ENCODE assay signal across 11 cellular contexts in the genomic region with DNA sequence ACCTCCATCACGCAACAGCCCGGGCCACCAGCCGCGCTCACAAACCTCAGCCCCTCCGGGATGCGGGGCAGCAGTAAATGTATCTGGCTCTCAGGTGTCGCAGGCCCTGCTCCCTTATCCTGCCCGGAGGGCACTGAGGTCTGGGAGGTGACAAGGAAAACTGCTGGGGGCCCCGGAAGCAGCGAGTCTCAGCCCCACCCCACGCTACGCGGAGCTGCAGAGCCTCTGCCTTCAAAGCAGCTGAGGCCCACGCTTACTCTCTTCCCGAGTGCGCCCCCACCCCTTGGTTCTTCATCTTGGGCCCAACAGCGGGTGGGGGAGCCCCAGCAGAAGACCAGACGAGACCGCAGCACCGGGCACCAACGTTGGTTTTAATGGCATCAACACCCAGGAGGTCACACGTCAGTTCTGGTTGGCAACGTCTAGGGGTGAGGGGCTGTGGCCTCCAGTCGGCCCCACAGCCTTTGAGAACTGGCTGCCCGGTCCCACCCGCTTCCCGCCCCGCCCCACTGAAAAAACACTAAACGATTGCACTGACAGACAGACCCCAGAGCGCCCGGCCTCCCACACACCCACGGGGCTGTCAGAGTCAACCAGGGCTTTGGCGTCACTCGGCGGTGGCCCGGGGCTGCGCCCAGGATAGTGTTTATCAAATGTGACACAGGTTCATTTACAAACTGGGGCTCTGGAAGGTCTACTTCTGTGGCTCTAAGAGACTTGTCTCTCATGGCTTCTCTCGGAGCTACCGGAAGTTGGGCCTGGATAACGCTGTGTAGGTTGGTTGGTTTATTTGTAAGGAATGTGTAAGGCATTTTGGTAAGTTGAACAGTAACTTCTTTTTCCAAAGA. TPM values are rescaled to one million over a fixed set of nuclear protein-coding genes. Genes with fewer than 3 reads are reported as not detected.
DNase-seq lines count a peak whose midpoint lies in the region; ATAC-seq, FAIRE-seq and TF ChIP-seq lines count a peak whose summit lies in the region.
"Had no signal": no experiment of that assay in that cellular context is flagged by ENCODE, and none has a peak within 500 bp of the region (broad histone marks: within the 10 kb centered on the region; RNA-seq: fewer than 3 reads in every experiment).

No MANE protein-coding gene starts in this region.

- TF ChIP-seq POLR2A in endothelial cell of umbilical vein (IDR thresholded peaks at IDR 0.05; ENCODE audit: low read depth, low read length) (no peak), erythroblast (IDR thresholded peaks at IDR 0.05; ENCODE audit: low read length) (no peak)

- H3K36me3 Mint-ChIP-seq in natural killer cell treated with Interleukin-12 subunit alpha and Interleukin-12 subunit beta and Interleukin-15 and Interleukin-18, amount 100 ng/mL, for 72 hours: no peaks in the 10 kb centered on the region

- H3K4me3 Mint-ChIP-seq in natural killer cell treated with Interleukin-12 subunit alpha and Interleukin-12 subunit beta and Interleukin-15 and Interleukin-18, amount 100 ng/mL, for 72 hours: no peak overlapping the region

- H3K27me3 ChIP-seq in ACC112 (ENCODE audit: insufficient read depth, low read length) (no peaks in the 10 kb centered on the region), endothelial cell of umbilical vein (ENCODE audit: control insufficient read depth in 2 of 2, insufficient read depth in 2 of 2, low read length in 2 of 2) (no peaks in the 10 kb centered on the region)

- H3K9me2 ChIP-seq in OCI-LY7 (ENCODE audit: insufficient read depth, low read length): no peaks in the 10 kb centered on the region

- H3K9ac ChIP-seq in endothelial cell of umbilical vein (replicated peaks; ENCODE audit: extremely low read depth, insufficient read depth, low read length): no peak overlapping the region

- no peaks in the 10 kb centered on the region for H3K27me3 Mint-ChIP-seq in natural killer cell treated with Interleukin-12 subunit alpha and Interleukin-12 subunit beta and Interleukin-15 and Interleukin-18, amount 100 ng/mL, for 72 hours

- POLR2A ChIA-PET in OCI-LY7 (lab: Charles Lee) (no interaction called here), endothelial cell of umbilical vein (lab: Charles Lee) (no interaction called here)

- H3K36me3 ChIP-seq in ACC112 (ENCODE audit: insufficient read depth, low read length) (peaks cover 8% of the 10 kb centered on the region; the same call in 1 of the 2 replicates), OCI-LY7 (ENCODE audit: insufficient read depth, low read length) (no peaks in the 10 kb centered on the region), endothelial cell of umbilical vein (ENCODE audit: control insufficient read depth in 2 of 2, extremely low read depth in 1 of 2, insufficient read depth in 2 of 2, low read length in 2 of 2) (peaks cover 4 to 40% of the 10 kb centered on the region in 2 experiments)

- H3K9me1 ChIP-seq in endothelial cell of umbilical vein (replicated peaks; ENCODE audit: control insufficient read depth, extremely low read depth, insufficient read depth, low read length): no peaks in the 10 kb centered on the region

- H3K4me1 Mint-ChIP-seq in natural killer cell treated with Interleukin-12 subunit alpha and Interleukin-12 subunit beta and Interleukin-15 and Interleukin-18, amount 100 ng/mL, for 72 hours (ENCODE audit: low read depth in 2 of 2): peaks cover 27 to 39% of the 10 kb centered on the region in 2 donors

- no peak for FAIRE-seq in endothelial cell of umbilical vein (lab: Jason Lieb, UNC)
- FAIRE-seq: HTR-8/SVneo had no signal

- H3K27ac ChIP-seq in ACC112 (ENCODE audit: low read depth, low read length) (peak overlapping the region; percentile 56; the same call in 1 of the 2 replicates), OCI-LY7 (ENCODE audit: low read depth, low read length, poor library complexity, severe bottlenecking) (no peak overlapping the region), endothelial cell of umbilical vein (ENCODE audit: insufficient read depth, low read depth, low read length) (no peak overlapping the region)
- H3K27ac ChIP-seq: C4-2B had no signal

- no peak for TF ChIP-seq CTCF in OCI-LY7 (conservative IDR thresholded peaks at IDR 0.05; ENCODE audit: low read length)
- TF ChIP-seq CTCF in endothelial cell of umbilical vein (IDR thresholded peaks at IDR 0.05; ENCODE audit: extremely low read depth in 1 of 2, insufficient read depth in 1 of 2, low read depth in 1 of 2, low read length in 2 of 2): no peak

- intact Hi-C loops in OCI-LY7 (cut with micrococcal nuclease; ENCODE audit: unreplicated experiment): no loop called here
- intact Hi-C loops in endothelial cell of umbilical vein (cut with micrococcal nuclease): no loop called here

- DNase-seq in OCI-LY7 (ENCODE audit: low spot score) (no peak), endothelial cell of umbilical vein (ENCODE audit: low read depth, low spot score) (no peak), SK-N-DZ (ENCODE audit: low spot score) (no peak), erythroblast (lab: John Stamatoyannopoulos, UW) (no peak), hippocampal formation (lab: John Stamatoyannopoulos, UW) (no peak)
- DNase-seq in natural killer cell treated with Interleukin-12 subunit alpha and Interleukin-12 subunit beta and Interleukin-15 and Interleukin-18, amount 100 ng/mL, for 72 hours (ENCODE audit: low spot score): no peak
- DNase-seq: amniotic stem cell had no signal

- H3K4me1 ChIP-seq in ACC112 (ENCODE audit: control insufficient read depth, insufficient read depth, low read length, unreplicated experiment) (no peaks in the 10 kb centered on the region), OCI-LY7 (ENCODE audit: insufficient read depth, low read length, poor library complexity, severe bottlenecking) (no peaks in the 10 kb centered on the region), endothelial cell of umbilical vein (ENCODE audit: control insufficient read depth, extremely low read depth, insufficient read depth, low read length) (no peaks in the 10 kb centered on the region)

- H3K9me3 ChIP-seq in OCI-LY7 (ENCODE audit: low read length): no peaks in the 10 kb centered on the region
- H3K9me3 ChIP-seq in endothelial cell of umbilical vein (replicated peaks; ENCODE audit: control insufficient read depth, insufficient read depth, low read length): no peaks in the 10 kb centered on the region

- H4K20me1 ChIP-seq in OCI-LY7 (ENCODE audit: insufficient read depth, low read length) (no peaks in the 10 kb centered on the region), endothelial cell of umbilical vein (replicated peaks; ENCODE audit: control insufficient read depth, extremely low read depth, insufficient read depth, low read length) (no peaks in the 10 kb centered on the region)

- H3K4me2 ChIP-seq in OCI-LY7 (ENCODE audit: low read length): no peak overlapping the region
- no peak overlapping the region for H3K4me2 ChIP-seq in endothelial cell of umbilical vein (ENCODE audit: insufficient read depth, low read length)

- H2AFZ ChIP-seq in ACC112 (ENCODE audit: low read length, unreplicated experiment) (no peak overlapping the region), OCI-LY7 (ENCODE audit: low read length) (no peak overlapping the region), endothelial cell of umbilical vein (ENCODE audit: low read depth, low read length) (no peak overlapping the region)

- TSS peak; percentile 99 for BruUV-seq in OCI-LY7 (replicated peaks; lab: Mats Ljungman, UMichigan)
- TSS peak; percentile 99 for BruUV-seq in endothelial cell of umbilical vein (replicated peaks; lab: Mats Ljungman, UMichigan)

- dilution Hi-C loops in endothelial cell of umbilical vein (cut with MboI; ENCODE audit: extremely low pct_ligation_motif_present, low sequenced_read_pairs): no loop called here

- H3K9me3 Mint-ChIP-seq in natural killer cell treated with Interleukin-12 subunit alpha and Interleukin-12 subunit beta and Interleukin-15 and Interleukin-18, amount 100 ng/mL, for 72 hours: no peaks in the 10 kb centered on the region

- peak overlapping the region; percentile 97 for H3K27ac Mint-ChIP-seq in natural killer cell treated with Interleukin-12 subunit alpha and Interleukin-12 subunit beta and Interleukin-15 and Interleukin-18, amount 100 ng/mL, for 72 hours

- CTCF ChIA-PET in OCI-LY7 (lab: Charles Lee; ENCODE audit: unreplicated experiment) (no interaction called here), endothelial cell of umbilical vein (lab: Charles Lee) (interaction anchor here (0.7 to 7.7 kb wide), 7 partner anchors 44 to 325 kb away, joined by 3 to 89 read pairs (median 4); a partner anchor contains a TSS)

- no peak overlapping the region for H3K4me3 ChIP-seq in ACC112 (ENCODE audit: low read depth, low read length)
- no peak overlapping the region for H3K4me3 ChIP-seq in OCI-LY7 (ENCODE audit: low read depth, low read length, poor library complexity, severe bottlenecking)
- H3K4me3 ChIP-seq in endothelial cell of umbilical vein (replicated peaks in 1 of 3; ENCODE audit: insufficient read depth in 1 of 3, low read depth in 1 of 3, low read length in 3 of 3): no peak overlapping the region

- no peak for ATAC-seq in natural killer cell treated with Interleukin-12 subunit alpha and Interleukin-12 subunit beta and Interleukin-15 and Interleukin-18, amount 100 ng/mL, for 72 hours
- ATAC-seq in GM19467 (IDR thresholded peaks at IDR 0.05; ENCODE audit: unreplicated experiment): no peak

- H3K79me2 ChIP-seq in ACC112 (ENCODE audit: control insufficient read depth, insufficient read depth, low read length, unreplicated experiment): no peaks in the 10 kb centered on the region
- no peaks in the 10 kb centered on the region for H3K79me2 ChIP-seq in OCI-LY7 (ENCODE audit: insufficient read depth, low read depth, low read length)
- no peaks in the 10 kb centered on the region for H3K79me2 ChIP-seq in endothelial cell of umbilical vein (ENCODE audit: control insufficient read depth, insufficient read depth, low read length)

TF ChIP-seq in endothelial cell of umbilical vein, 7 proteins besides CTCF, POLR2A, EP300 and RAD21 (continues in another document):
- no peak for TF ChIP-seq POLR2AphosphoS5 (IDR thresholded peaks at IDR 0.05; ENCODE audit: insufficient read depth, low read depth, low read length)
- TF ChIP-seq GATA2 (IDR thresholded peaks at IDR 0.05; ENCODE audit: insufficient read depth, insufficient read length, low read depth, low read length): no peak

RNA-seq across cellular contexts. Expression of a gene that starts 43.7 kb away (rescaled TPM):
- 25.5 and 28.0 TPM in 2 replicates for total RNA-seq in OCI-LY7 (2014; rRNA removed; shearing (Covaris generic))
- total RNA-seq in OCI-LY7 (2022) (58.1 and 61.2 TPM in 2 replicates), endothelial cell of umbilical vein (300 and 307 TPM in 2 replicates)
- polyA plus RNA-seq in endothelial cell of umbilical vein: 46.8 and 66.1 TPM in 2 replicates
- 172 and 181 TPM in 2 replicates for polyA plus RNA-seq in endothelial cell of umbilical vein (2011; cell fraction: cytosol; rRNA removed)
- polyA plus RNA-seq in endothelial cell of umbilical vein (2011; cell fraction: nucleus; rRNA removed): 71.7 and 84.7 TPM in 2 replicates
- 369 and 386 TPM in 2 replicates for polyA plus RNA-seq in endothelial cell of umbilical vein (2012)
- polyA minus RNA-seq in endothelial cell of umbilical vein: 13.6 and 16.7 TPM in 2 replicates
- 32.0 TPM for polyA minus RNA-seq in endothelial cell of umbilical vein (2011; cell fraction: cytosol; rRNA and poly(A)+ RNA removed)
- 18.4 and 19.8 TPM in 2 replicates for polyA minus RNA-seq in endothelial cell of umbilical vein (2011; cell fraction: nucleus; rRNA and poly(A)+ RNA removed)
- total RNA-seq in natural killer cell treated with Interleukin-12 subunit alpha and Interleukin-12 subunit beta and Interleukin-15 and Interleukin-18, amount 100 ng/mL, for 72 hours: 10 to 100 TPM; 42.5 to 59.1 TPM
- 135 and 162 TPM in 2 replicates for polyA plus RNA-seq in SK-N-DZ (2014; cell fraction: cytosol; rRNA removed)
- polyA plus RNA-seq in SK-N-DZ (2014; cell fraction: nucleus; rRNA removed): 67.2 and 68.3 TPM in 2 replicates
